In the genomic region with DNA sequence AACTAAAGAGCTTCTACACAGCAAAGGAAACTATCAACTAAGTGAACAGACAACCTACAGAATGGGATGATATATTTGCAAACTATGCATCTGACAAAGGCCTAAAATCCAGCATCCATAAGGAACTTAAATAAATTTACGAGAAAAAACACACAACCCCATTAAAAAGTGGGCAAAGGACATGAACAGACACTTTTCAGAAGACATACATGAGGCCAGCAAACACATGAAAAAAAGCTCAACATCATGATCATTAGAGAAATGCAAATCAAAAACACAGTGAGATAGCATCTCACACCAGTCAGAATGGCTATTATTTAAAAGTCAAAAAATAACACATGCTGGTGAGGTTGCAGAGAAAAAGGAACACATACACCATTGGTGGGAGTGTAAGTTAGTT, we compare ENCODE assay signal across 28 cellular contexts.
"Had no signal": no experiment of that assay in that cellular context is flagged by ENCODE, and none has a peak within 500 bp of the region (broad histone marks: within the 10 kb centered on the region; RNA-seq: fewer than 3 reads in every experiment).

No MANE protein-coding gene starts in this region.

- DNase-seq: colonic mucosa; cortex of kidney; dermis blood vessel endothelial cell; dorsolateral prefrontal cortex; effector CD4-positive, alpha-beta T cell; effector CD8-positive, alpha-beta T cell; effector memory CD4-positive, alpha-beta T cell; effector memory CD8-positive, alpha-beta T cell; endodermal cell; erythroblast; esophagus squamous epithelium; foreskin fibroblast; foreskin keratinocyte; foreskin melanocyte; gastrocnemius medialis; glutamatergic neuron; heart left ventricle; heart right ventricle had no signal

- H3K4me3 Mint-ChIP-seq: dendritic cell treated with granulocyte-macrophage colony-stimulating factor and Interleukin-4, amounts not matched to agents 40 ng/mL and 50 ng/mL, for 4 days; effector memory CD8-positive, alpha-beta T cell; endodermal cell had no signal

- H3K27ac ChIP-seq: colonic mucosa, coronary artery, dorsolateral prefrontal cortex, epithelial cell of prostate, esophagus muscularis mucosa, esophagus squamous epithelium, foreskin keratinocyte, gastrocnemius medialis, gastroesophageal sphincter, heart left ventricle, heart right ventricle, hepatocyte had no signal

- H3K4me3 ChIP-seq: colonic mucosa, coronary artery, dorsolateral prefrontal cortex, esophagus muscularis mucosa, esophagus squamous epithelium, gastrocnemius medialis, gastroesophageal sphincter, heart left ventricle, heart right ventricle, hepatocyte had no signal

- H3K9me3 ChIP-seq: colonic mucosa, esophagus muscularis mucosa, esophagus squamous epithelium, gastrocnemius medialis, gastroesophageal sphincter had no signal

- H3K4me2 ChIP-seq: hepatocyte had no signal

- ATAC-seq: effector memory CD8-positive, alpha-beta T cell; esophagus mucosa; foreskin keratinocyte; gastrocnemius medialis; gastroesophageal sphincter; heart left ventricle; heart right ventricle had no signal

- H3K4me1 ChIP-seq: colonic mucosa, esophagus muscularis mucosa, foreskin keratinocyte, gastrocnemius medialis, heart left ventricle had no signal

- H2AFZ ChIP-seq: hepatocyte had no signal

- H3K27ac Mint-ChIP-seq: dendritic cell treated with granulocyte-macrophage colony-stimulating factor and Interleukin-4, amounts not matched to agents 40 ng/mL and 50 ng/mL, for 4 days; effector memory CD8-positive, alpha-beta T cell; endodermal cell had no signal

- H3K9me3 Mint-ChIP-seq: dendritic cell treated with granulocyte-macrophage colony-stimulating factor and Interleukin-4, amounts not matched to agents 40 ng/mL and 50 ng/mL, for 4 days; effector memory CD8-positive, alpha-beta T cell had no signal

- H3K27me3 Mint-ChIP-seq: dendritic cell treated with granulocyte-macrophage colony-stimulating factor and Interleukin-4, amounts not matched to agents 40 ng/mL and 50 ng/mL, for 4 days; effector memory CD8-positive, alpha-beta T cell had no signal

- FAIRE-seq: endometrium, endothelial cell of umbilical vein, frontal cortex had no signal

- H3K36me3 ChIP-seq: colonic mucosa, esophagus squamous epithelium, gastrocnemius medialis, heart left ventricle had no signal

- H3K27me3 ChIP-seq: colonic mucosa, dorsolateral prefrontal cortex, esophagus muscularis mucosa, esophagus squamous epithelium, foreskin keratinocyte, gastrocnemius medialis, gastroesophageal sphincter, heart left ventricle, heart right ventricle, hepatocyte had no signal
